Comparison of ENCODE assay signal across 17 cellular contexts in the genomic region with DNA sequence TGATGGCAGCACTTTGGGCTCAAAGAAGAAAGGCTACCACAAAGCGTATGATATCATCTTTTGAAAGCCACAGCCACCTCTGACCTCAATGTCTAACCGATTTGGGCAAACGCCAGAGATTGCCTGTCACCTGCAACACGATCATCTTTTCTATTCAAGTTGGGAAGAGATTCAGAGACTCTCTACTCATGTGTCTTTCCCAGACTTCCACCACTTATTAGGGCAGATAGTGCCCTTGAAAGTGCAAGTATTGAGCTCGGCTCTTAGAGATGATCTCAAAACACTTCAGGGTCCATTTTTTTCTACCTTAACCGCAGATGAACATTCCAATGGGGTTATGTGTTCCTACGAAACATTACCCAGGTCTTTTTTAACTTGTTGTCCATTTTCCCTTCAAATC.
"Had no signal": no experiment of that assay in that cellular context is flagged by ENCODE, and none has a peak within 500 bp of the region (broad histone marks: within the 10 kb centered on the region; RNA-seq: fewer than 3 reads in every experiment).

No MANE protein-coding gene starts in this region.

- H3K36me3 Mint-ChIP-seq: activated naive CD4-positive, alpha-beta T cell treated with anti-CD3 and anti-CD28 coated beads, Interleukin-2, amount 50 U/mL, for 24 hours; naive B cell; neural progenitor cell; WTC11 had no signal

- H3K9me3 Mint-ChIP-seq: activated CD4-positive, alpha-beta memory T cell treated with anti-CD3 and anti-CD28 coated beads, Interleukin-2, amount 10 ng/mL, durations not matched to agents 7 days and 5 days; activated naive CD4-positive, alpha-beta T cell treated with anti-CD3 and anti-CD28 coated beads, Interleukin-2, amount 50 U/mL, for 24 hours; neural progenitor cell had no signal

- H3K4me1 Mint-ChIP-seq: activated CD4-positive, alpha-beta memory T cell treated with anti-CD3 and anti-CD28 coated beads, Interleukin-2, amount 10 ng/mL, durations not matched to agents 7 days and 5 days; activated naive CD4-positive, alpha-beta T cell treated with anti-CD3 and anti-CD28 coated beads, Interleukin-2, amount 50 U/mL, for 24 hours; naive B cell; neural progenitor cell; WTC11 had no signal

- H3K4me3 Mint-ChIP-seq: activated CD4-positive, alpha-beta memory T cell treated with anti-CD3 and anti-CD28 coated beads, Interleukin-2, amount 10 ng/mL, durations not matched to agents 7 days and 5 days; activated naive CD4-positive, alpha-beta T cell treated with anti-CD3 and anti-CD28 coated beads, Interleukin-2, amount 50 U/mL, for 24 hours; naive B cell; neural progenitor cell; WTC11 had no signal

- H3K27ac ChIP-seq: esophagus muscularis mucosa, hepatocyte, left lung, neural progenitor cell had no signal

- ATAC-seq: left lung; sciatic nerve; stimulated activated naive CD8-positive, alpha-beta T cell treated with anti-CD3 and anti-CD28 coated beads, Interleukin-15, Interleukin-2, amounts not matched to agents 100 U/mL and 50 U/mL, for 24 hours; WTC11 had no signal

- H3K27ac Mint-ChIP-seq: activated CD4-positive, alpha-beta memory T cell treated with anti-CD3 and anti-CD28 coated beads, Interleukin-2, amount 10 ng/mL, durations not matched to agents 7 days and 5 days; activated naive CD4-positive, alpha-beta T cell treated with anti-CD3 and anti-CD28 coated beads, Interleukin-2, amount 50 U/mL, for 24 hours; naive B cell; neural progenitor cell; WTC11 had no signal

- H3K27me3 Mint-ChIP-seq: activated naive CD4-positive, alpha-beta T cell treated with anti-CD3 and anti-CD28 coated beads, Interleukin-2, amount 50 U/mL, for 24 hours had no signal

- DNase-seq: activated CD4-positive, alpha-beta memory T cell treated with anti-CD3 and anti-CD28 coated beads, Interleukin-2, amount 10 ng/mL, durations not matched to agents 7 days and 5 days; activated CD4-positive, alpha-beta T cell treated with anti-CD3 and anti-CD28 coated beads for 4 hours; activated CD8-positive, alpha-beta memory T cell treated with anti-CD3 and anti-CD28 coated beads, Interleukin-2, amount 50 U/mL, for 4 hours; activated effector memory CD4-positive, alpha-beta T cell treated with anti-CD3 and anti-CD28 coated beads, Interleukin-2, amount 50 U/mL, for 16 hours; activated T-cell treated with anti-CD3 and anti-CD28 coated beads, Interleukin-2, amount 50 U/mL, for 48 hours; caudate nucleus; left lung; mammary epithelial cell; naive B cell; stimulated activated naive CD8-positive, alpha-beta T cell treated with anti-CD3 and anti-CD28 coated beads, Interleukin-15, Interleukin-2, amounts not matched to agents 100 U/mL and 50 U/mL, for 24 hours; trophoblast cell had no signal
